ENCODE assay signal across 8 cellular contexts in the genomic region with DNA sequence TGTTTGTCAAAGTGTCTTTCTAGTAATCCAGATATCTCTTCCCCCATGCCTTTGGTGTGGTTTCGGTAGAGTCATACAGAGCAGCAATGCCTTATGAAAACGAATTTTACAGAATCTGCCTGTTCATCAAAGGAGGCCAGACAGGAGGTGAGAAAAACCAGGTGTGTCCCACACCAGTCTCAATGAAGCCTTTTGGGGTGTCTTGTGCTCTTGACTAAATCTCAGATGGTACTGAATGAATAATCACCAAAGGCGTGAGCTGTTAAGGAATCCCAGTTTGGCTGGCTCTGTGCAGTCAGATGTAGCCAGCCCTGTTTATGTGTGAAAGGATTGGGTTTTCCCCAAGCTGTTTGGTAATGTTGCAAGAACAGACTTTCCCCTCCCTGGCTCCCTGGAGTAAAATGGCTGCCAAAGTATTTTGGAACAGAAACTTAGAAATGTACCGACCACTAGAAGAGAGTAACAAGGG.
DNase-seq lines count a peak whose midpoint lies in the region; ATAC-seq and TF ChIP-seq lines count a peak whose summit lies in the region.

No MANE protein-coding gene starts in this region.

- ATAC-seq in GM19455 (IDR thresholded peaks at IDR 0.05; ENCODE audit: unreplicated experiment): peak; percentile 76
- peak; percentile 75 for ATAC-seq in HG03558 (IDR thresholded peaks at IDR 0.05; ENCODE audit: extremely low read depth, unreplicated experiment)
- peak; percentile 96 for ATAC-seq in omental fat pad (ENCODE audit: low FRiP score)

- peak; percentile 68 for DNase-seq in AG08395 (ENCODE audit: low spot score)
- peak; percentile 72 for DNase-seq in astrocyte of the cerebellum (ENCODE audit: low read depth)
- DNase-seq in omental fat pad (ENCODE audit: low spot score): no peak
- DNase-seq in NCI-H524 treated with DMSO at 0.1 percent for 48 hours (lab: John Stamatoyannopoulos, UW): no peak
- no peak for DNase-seq in NCI-H1105 treated with DMSO at 0.1 percent for 48 hours (lab: John Stamatoyannopoulos, UW)
- no peak for DNase-seq in NCI-H146 treated with DMSO at 0.1 percent for 48 hours (lab: John Stamatoyannopoulos, UW; ENCODE audit: unreplicated experiment)

- in situ Hi-C loops in astrocyte of the cerebellum (cut with HindIII; ENCODE audit: low sequenced_read_pairs): no loop called here

- H3K4me3 ChIP-seq in astrocyte of the cerebellum (ENCODE audit: low read depth, low read length): no peak overlapping the region

- no peak for TF ChIP-seq CTCF in astrocyte of the cerebellum (IDR thresholded peaks at IDR 0.05; ENCODE audit: low read depth, low read length, missing control alignments)
- TF ChIP-seq CTCF in omental fat pad (IDR thresholded peaks at IDR 0.05): no peak

Comparison
In these comparisons a context has a peak if more than half of its experiments do, and no peak if none do; other contexts are left out.
1. DNase-seq: peak in AG08395 (single experiment) and astrocyte of the cerebellum (single experiment); none in omental fat pad (single experiment), NCI-H524 treated with DMSO at 0.1 percent for 48 hours (single experiment), NCI-H1105 treated with DMSO at 0.1 percent for 48 hours (single experiment) and NCI-H146 treated with DMSO at 0.1 percent for 48 hours (single experiment).
2. Peak in every context shown above with its lines, with median percentiles within 50 percentile points of each other: ATAC-seq.